18 cellular contexts compared by ENCODE assay signal in the genomic region with DNA sequence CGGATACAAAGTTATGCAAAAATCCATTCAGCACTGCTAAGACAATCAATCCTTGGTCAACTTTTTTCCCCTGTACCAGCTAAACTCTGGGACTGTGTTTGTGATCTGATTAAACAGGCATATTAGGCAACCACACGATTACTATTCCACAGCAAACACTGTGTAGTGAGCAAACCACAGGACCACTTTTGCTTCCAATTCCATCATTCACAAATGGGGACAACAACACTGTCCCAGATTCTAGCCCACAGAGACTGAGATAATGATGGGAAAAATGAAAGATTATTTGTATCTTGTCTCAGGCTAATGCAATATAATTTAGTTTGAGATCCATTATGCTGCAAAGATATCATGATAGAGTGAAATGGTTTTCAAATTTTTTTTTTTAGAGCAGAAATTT.
"Had no signal": no experiment of that assay in that cellular context is flagged by ENCODE, and none has a peak within 500 bp of the region (broad histone marks: within the 10 kb centered on the region; RNA-seq: fewer than 3 reads in every experiment).

No MANE protein-coding gene starts in this region.

- ATAC-seq: effector memory CD8-positive, alpha-beta T cell; left colon; left ventricle myocardium superior; natural killer cell; stimulated activated naive B cell treated with anti-CD40 and anti-IgM and Interleukin-4, amounts not matched to agents 10 μg/mL and 1 μg/mL and 100 μg/mL, for 72 hours had no signal

- H3K4me1 Mint-ChIP-seq: stimulated activated naive B cell treated with anti-CD40 and anti-IgM and Interleukin-4, amounts not matched to agents 10 μg/mL and 1 μg/mL and 100 μg/mL, for 72 hours had no signal

- H3K9me3 Mint-ChIP-seq: memory B cell; natural killer cell; stimulated activated naive B cell treated with anti-CD40 and anti-IgM and Interleukin-4, amounts not matched to agents 10 μg/mL and 1 μg/mL and 100 μg/mL, for 72 hours; stimulated activated naive CD8-positive, alpha-beta T cell treated with anti-CD3 and anti-CD28 coated beads, Interleukin-15, Interleukin-2, amounts not matched to agents 100 ng/mL and 50 ng/mL, for 24 hours had no signal

- DNase-seq: cerebellar nuclear complex; cortex of kidney; effector memory CD8-positive, alpha-beta T cell; erythroblast; hypothalamus; immature natural killer cell; islet precursor cell; kidney glomerular epithelial cell; left colon; left ventricle myocardium superior; natural killer cell; pancreas; sigmoid colon; stimulated activated CD4-positive, alpha-beta T cell treated with anti-CD3 and anti-CD28 coated beads, Interleukin-4, amount 100 ng/mL, for 4 hours; stimulated activated naive B cell treated with anti-CD40 and anti-IgM and Interleukin-4, amounts not matched to agents 10 μg/mL and 1 μg/mL and 100 μg/mL, for 72 hours; transverse colon had no signal

- H3K36me3 Mint-ChIP-seq: natural killer cell had no signal

- H3K4me3 Mint-ChIP-seq: effector memory CD8-positive, alpha-beta T cell; immature natural killer cell; memory B cell; natural killer cell; stimulated activated naive B cell treated with anti-CD40 and anti-IgM and Interleukin-4, amounts not matched to agents 10 μg/mL and 1 μg/mL and 100 μg/mL, for 72 hours; stimulated activated naive CD8-positive, alpha-beta T cell treated with anti-CD3 and anti-CD28 coated beads, Interleukin-15, Interleukin-2, amounts not matched to agents 100 ng/mL and 50 ng/mL, for 24 hours had no signal

- H3K27ac Mint-ChIP-seq: memory B cell; stimulated activated naive B cell treated with anti-CD40 and anti-IgM and Interleukin-4, amounts not matched to agents 10 μg/mL and 1 μg/mL and 100 μg/mL, for 72 hours; stimulated activated naive CD8-positive, alpha-beta T cell treated with anti-CD3 and anti-CD28 coated beads, Interleukin-15, Interleukin-2, amounts not matched to agents 100 ng/mL and 50 ng/mL, for 24 hours had no signal
